ENCODE assay signal across 16 cellular contexts in genomic region chr5:17399931-17400330, GRCh38.
"Had no signal": no experiment of that assay in that cellular context is flagged by ENCODE, and none has a peak within 500 bp of the region (broad histone marks: within the 10 kb centered on the region; RNA-seq: fewer than 3 reads in every experiment).

No MANE protein-coding gene starts in this region.

- H3K27ac ChIP-seq: foreskin keratinocyte, heart left ventricle, lower lobe of right lung, thyroid gland, uterus had no signal

- H3K27me3 ChIP-seq: foreskin keratinocyte, thyroid gland, uterus had no signal

- H3K4me1 ChIP-seq: lower lobe of right lung, uterus had no signal

- H3K4me3 ChIP-seq: heart left ventricle, lower lobe of right lung, thyroid gland, uterus had no signal

- H3K27me3 Mint-ChIP-seq: effector memory CD8-positive, alpha-beta T cell; T-helper 17 cell had no signal

- H3K36me3 Mint-ChIP-seq: stimulated activated effector memory CD8-positive, alpha-beta T cell treated with anti-CD3 and anti-CD28 coated beads, Interleukin-12 subunit alpha, Interleukin-12 subunit beta, amount 100 ng/mL, for 72 hours had no signal

- H3K27ac Mint-ChIP-seq: effector memory CD8-positive, alpha-beta T cell; stimulated activated effector memory CD8-positive, alpha-beta T cell treated with anti-CD3 and anti-CD28 coated beads, Interleukin-12 subunit alpha, Interleukin-12 subunit beta, amount 100 ng/mL, for 72 hours; T-helper 17 cell had no signal

- ATAC-seq: activated CD4-positive, CD25-positive, alpha-beta regulatory T cell treated with anti-CD3 and anti-CD28 coated beads, Interleukin-2, amount 50 U/mL, for 24 hours; effector memory CD8-positive, alpha-beta T cell; foreskin keratinocyte; heart left ventricle; left cardiac atrium; lower lobe of right lung; stimulated activated effector memory CD8-positive, alpha-beta T cell treated with anti-CD3 and anti-CD28 coated beads, Interleukin-12 subunit alpha, Interleukin-12 subunit beta, amount 100 ng/mL, for 72 hours; T-helper 17 cell had no signal

- H3K4me3 Mint-ChIP-seq: effector memory CD8-positive, alpha-beta T cell; stimulated activated effector memory CD8-positive, alpha-beta T cell treated with anti-CD3 and anti-CD28 coated beads, Interleukin-12 subunit alpha, Interleukin-12 subunit beta, amount 100 ng/mL, for 72 hours; T-helper 17 cell had no signal

- H3K9me3 ChIP-seq: heart left ventricle, lower lobe of right lung, thyroid gland, uterus had no signal

- H3K4me1 Mint-ChIP-seq: stimulated activated effector memory CD8-positive, alpha-beta T cell treated with anti-CD3 and anti-CD28 coated beads, Interleukin-12 subunit alpha, Interleukin-12 subunit beta, amount 100 ng/mL, for 72 hours; T-helper 17 cell had no signal

- DNase-seq: activated CD4-positive, alpha-beta T cell treated with anti-CD3 and anti-CD28 coated beads, Interleukin-2, amount 50 U/mL, for 1 hour; activated naive CD4-positive, alpha-beta T cell treated with Interleukin-2 at 50 U/mL for 16 hours; anterior cingulate cortex; effector memory CD8-positive, alpha-beta T cell; foreskin keratinocyte; heart left ventricle; left cardiac atrium; lower lobe of right lung; midbrain; stimulated activated CD4-positive, alpha-beta T cell treated with anti-CD3 and anti-CD28 coated beads, Interleukin-12 subunit alpha, Interleukin-12 subunit beta, amount 100 ng/mL, for 4 hours; stimulated activated CD4-positive, alpha-beta T cell treated with anti-CD3 and anti-CD28 coated beads, Interleukin-2, amount 100 ng/mL, for 24 hours; T-helper 17 cell; thyroid gland; uterus had no signal

- H3K36me3 ChIP-seq: heart left ventricle, lower lobe of right lung, thyroid gland, uterus had no signal
